9 cellular contexts compared by ENCODE assay signal in genomic region chr20:46482864-46483263, GRCh38. TPM values are rescaled to one million over a fixed set of nuclear protein-coding genes. Genes with fewer than 3 reads are reported as not detected.
"Had no signal": no experiment of that assay in that cellular context is flagged by ENCODE, and none has a peak within 500 bp of the region (broad histone marks: within the 10 kb centered on the region; RNA-seq: fewer than 3 reads in every experiment).

No MANE protein-coding gene starts in this region.

- H3K27ac ChIP-seq: HL-60 had no signal

- ATAC-seq: GM23338 had no signal

- DNase-seq: H9, HCEC 1CT, KG1 had no signal

- H3K4me3 ChIP-seq: GM23338 had no signal

- FAIRE-seq: H1, H54 had no signal

- H3K4me2 ChIP-seq: GM23338 had no signal

RNA-seq across cellular contexts. Expression of gene ZNF334, which starts 30.5 kb away (rescaled TPM):
- total RNA-seq: HT1080 had no signal
- polyA plus RNA-seq: IgD-negative memory B cell had no signal
